8 cellular contexts compared by ENCODE assay signal in the genomic region with DNA sequence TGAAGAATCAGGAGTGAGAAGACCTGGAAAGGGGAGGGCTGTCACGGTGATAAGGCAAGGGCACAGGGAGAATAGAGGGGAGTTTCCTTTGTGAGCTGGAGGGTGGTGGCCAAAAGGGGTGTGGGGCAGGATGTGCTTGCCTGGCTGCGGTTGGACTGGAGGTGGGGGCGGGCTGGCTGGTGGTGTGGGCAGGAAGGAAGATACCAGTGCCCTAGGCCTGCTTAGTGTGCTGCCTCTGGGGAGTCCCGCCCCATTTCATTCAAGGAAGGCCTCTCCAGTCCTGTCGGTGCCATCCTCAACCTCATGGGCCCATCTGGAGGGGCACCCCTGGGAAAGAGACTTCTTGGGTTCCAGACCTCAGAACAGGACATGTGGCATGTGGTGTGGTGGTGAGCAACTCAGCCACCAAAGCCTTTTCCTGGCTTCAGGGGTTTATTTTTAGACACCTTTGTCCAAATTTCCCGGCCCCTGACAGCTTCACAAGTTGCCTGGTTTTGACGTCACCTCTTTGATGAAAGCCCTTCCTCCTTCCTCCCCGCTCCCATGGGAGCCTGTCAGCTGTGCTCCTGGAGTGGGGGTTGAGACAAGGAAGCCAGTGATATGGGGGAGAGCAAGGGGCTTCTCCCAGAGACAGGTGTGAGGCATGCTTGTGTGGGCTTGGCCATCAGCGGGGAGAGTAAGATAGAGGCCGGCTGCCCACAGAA.
DNase-seq lines count a peak whose midpoint lies in the region; ATAC-seq and TF ChIP-seq lines count a peak whose summit lies in the region.

No MANE protein-coding gene starts in this region.

- ATAC-seq in GM19035 (IDR thresholded peaks at IDR 0.05; ENCODE audit: unreplicated experiment): no peak

- H3K4me3 ChIP-seq in skeletal muscle cell (ENCODE audit: low read depth, low read length): no peak overlapping the region

- peak; percentile 20 for TF ChIP-seq POLR2A in erythroblast (IDR thresholded peaks at IDR 0.05; ENCODE audit: low read length)

- peak; percentile 72 for DNase-seq in GM19238 (ENCODE audit: insufficient read length, low spot score)
- peak; percentile 70 for DNase-seq in KG1 (lab: John Stamatoyannopoulos, UW)
- DNase-seq in activated CD8-positive, alpha-beta memory T cell treated with anti-CD3 and anti-CD28 coated beads for 4 hours (ENCODE audit: low read depth in 2 of 2): peak; percentile 67 to 71
- peak; percentile 61 to 76 for DNase-seq in erythroblast (lab: John Stamatoyannopoulos, UW)
- DNase-seq in skeletal muscle cell (ENCODE audit: low read depth): peak; percentile 12
- no peak for DNase-seq in nucleus accumbens (lab: John Stamatoyannopoulos, UW)
- no peak for DNase-seq in NCI-H524 (lab: John Stamatoyannopoulos, UW)

Comparison
In these comparisons a context has a peak if more than half of its experiments do, and no peak if none do; other contexts are left out.
1. DNase-seq: peak in GM19238 (single experiment), KG1 (single experiment), activated CD8-positive, alpha-beta memory T cell treated with anti-CD3 and anti-CD28 coated beads for 4 hours (2 of 2), erythroblast (2 of 2) and skeletal muscle cell (single experiment); none in nucleus accumbens (0 of 56) and NCI-H524 (0 of 2).